Comparison of ENCODE assay signal across 1 cellular context in the genomic region with DNA sequence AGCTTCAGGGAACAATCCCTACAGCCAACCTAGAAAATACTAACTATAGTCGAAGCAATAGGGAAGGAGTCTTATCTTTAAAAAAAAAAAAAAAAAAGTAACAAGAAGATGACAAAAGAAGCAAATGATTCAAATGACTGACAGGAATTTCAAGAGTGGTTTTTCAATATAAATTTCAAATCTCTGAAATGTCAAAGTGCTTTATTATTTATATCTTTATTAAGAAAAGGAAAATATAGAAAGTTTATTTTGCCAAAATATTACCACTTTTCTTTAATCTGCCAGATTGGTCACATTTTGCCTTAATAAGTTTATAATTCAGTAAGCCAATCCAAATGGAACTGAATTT.
TF ChIP-seq lines count a peak whose summit lies in the region.

No MANE protein-coding gene starts in this region.

TF ChIP-seq in HepG2, 621 proteins besides CTCF, POLR2A, EP300 and RAD21 (continued from another document):
- TF ChIP-seq ZNF343 (CRISPR knock-in tag; IDR thresholded peaks at IDR 0.05) (no peak), GPN1 (CRISPR knock-in tag; IDR thresholded peaks at IDR 0.05; ENCODE audit: borderline replicate concordance) (no peak), ZBTB38 (CRISPR knock-in tag; IDR thresholded peaks at IDR 0.05) (no peak), SP2 (CRISPR knock-in tag; IDR thresholded peaks at IDR 0.05) (no peak), ZNF598 (CRISPR knock-in tag; IDR thresholded peaks at IDR 0.05; ENCODE audit: borderline replicate concordance) (no peak)
- TF ChIP-seq, protein P1, sequence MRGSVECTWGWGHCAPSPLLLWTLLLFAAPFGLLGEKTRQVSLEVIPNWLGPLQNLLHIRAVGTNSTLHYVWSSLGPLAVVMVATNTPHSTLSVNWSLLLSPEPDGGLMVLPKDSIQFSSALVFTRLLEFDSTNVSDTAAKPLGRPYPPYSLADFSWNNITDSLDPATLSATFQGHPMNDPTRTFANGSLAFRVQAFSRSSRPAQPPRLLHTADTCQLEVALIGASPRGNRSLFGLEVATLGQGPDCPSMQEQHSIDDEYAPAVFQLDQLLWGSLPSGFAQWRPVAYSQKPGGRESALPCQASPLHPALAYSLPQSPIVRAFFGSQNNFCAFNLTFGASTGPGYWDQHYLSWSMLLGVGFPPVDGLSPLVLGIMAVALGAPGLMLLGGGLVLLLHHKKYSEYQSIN (CRISPR knock-in tag; IDR thresholded peaks at IDR 0.05; ENCODE audit: borderline replicate concordance) = no peak
- TF ChIP-seq, protein P2, sequence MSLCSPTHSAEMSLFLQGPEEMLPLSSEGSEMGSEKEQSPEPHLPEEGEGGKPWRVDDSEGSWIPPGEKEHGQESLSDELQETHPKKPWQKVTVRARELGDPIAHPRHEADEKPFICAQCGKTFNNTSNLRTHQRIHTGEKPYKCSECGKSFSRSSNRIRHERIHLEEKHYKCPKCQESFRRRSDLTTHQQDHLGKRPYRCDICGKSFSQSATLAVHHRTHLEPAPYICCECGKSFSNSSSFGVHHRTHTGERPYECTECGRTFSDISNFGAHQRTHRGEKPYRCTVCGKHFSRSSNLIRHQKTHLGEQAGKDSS (CRISPR knock-in tag; IDR thresholded peaks at IDR 0.05; ENCODE audit: borderline replicate concordance, low read depth) = no peak
